Comparison of ENCODE assay signal across 19 cellular contexts in the genomic region with DNA sequence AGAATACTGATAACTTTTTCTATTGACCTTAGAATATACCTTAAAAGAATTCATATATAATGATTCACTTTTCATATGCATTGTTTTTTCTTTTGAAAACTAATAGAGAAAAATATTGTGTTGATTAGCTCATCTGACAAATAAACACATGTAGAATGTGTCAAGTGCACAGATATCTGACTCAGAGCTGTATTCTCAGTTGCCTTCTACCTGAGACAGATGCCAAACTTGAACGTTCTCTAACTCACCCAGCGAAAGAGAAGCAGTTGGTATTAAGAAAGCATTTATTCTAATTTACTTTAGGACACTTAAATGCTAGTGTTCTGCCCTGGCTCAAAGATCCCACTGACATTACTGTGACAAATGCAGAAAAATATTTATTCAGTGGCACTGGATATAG.
"Had no signal": no experiment of that assay in that cellular context is flagged by ENCODE, and none has a peak within 500 bp of the region (broad histone marks: within the 10 kb centered on the region; RNA-seq: fewer than 3 reads in every experiment).

No MANE protein-coding gene starts in this region.

- H3K36me3 ChIP-seq: colonic mucosa had no signal

- H3K4me1 ChIP-seq: colonic mucosa had no signal

- DNase-seq: colonic mucosa; cortex of kidney; effector CD8-positive, alpha-beta T cell; effector memory CD8-positive, alpha-beta T cell; endodermal cell; foreskin keratinocyte; glutamatergic neuron; head of caudate nucleus; heart right ventricle; hippocampal formation; left cardiac atrium; left lung; left ventricle myocardium superior; lower lobe of right lung; mesenchymal stem cell; midbrain; naive thymus-derived CD4-positive, alpha-beta T cell had no signal

- ATAC-seq: effector memory CD8-positive, alpha-beta T cell; foreskin keratinocyte; heart right ventricle; left cardiac atrium; left lung; left ventricle myocardium superior; lower lobe of right lung; naive thymus-derived CD4-positive, alpha-beta T cell had no signal

- H3K27me3 ChIP-seq: colonic mucosa, esophagus muscularis mucosa, foreskin keratinocyte, heart right ventricle, left lung had no signal

- H3K9me3 ChIP-seq: colonic mucosa, esophagus muscularis mucosa, heart right ventricle, left lung, lower lobe of right lung had no signal

- H3K27me3 Mint-ChIP-seq: dendritic cell treated with granulocyte-macrophage colony-stimulating factor and Interleukin-4, amounts not matched to agents 40 ng/mL and 50 ng/mL, for 4 days; effector memory CD8-positive, alpha-beta T cell; naive thymus-derived CD4-positive, alpha-beta T cell had no signal

- H3K4me3 Mint-ChIP-seq: dendritic cell treated with granulocyte-macrophage colony-stimulating factor and Interleukin-4, amounts not matched to agents 40 ng/mL and 50 ng/mL, for 4 days; effector memory CD8-positive, alpha-beta T cell; endodermal cell; naive thymus-derived CD4-positive, alpha-beta T cell had no signal

- H3K9me3 Mint-ChIP-seq: dendritic cell treated with granulocyte-macrophage colony-stimulating factor and Interleukin-4, amounts not matched to agents 40 ng/mL and 50 ng/mL, for 4 days; effector memory CD8-positive, alpha-beta T cell; endodermal cell; naive thymus-derived CD4-positive, alpha-beta T cell had no signal

- H3K27ac ChIP-seq: colonic mucosa, esophagus muscularis mucosa, foreskin keratinocyte, heart right ventricle, left lung, lower lobe of right lung had no signal

- H3K27ac Mint-ChIP-seq: dendritic cell treated with granulocyte-macrophage colony-stimulating factor and Interleukin-4, amounts not matched to agents 40 ng/mL and 50 ng/mL, for 4 days; effector memory CD8-positive, alpha-beta T cell; endodermal cell had no signal

- H3K4me3 ChIP-seq: colonic mucosa, esophagus muscularis mucosa, heart right ventricle, left lung, lower lobe of right lung had no signal
